In genomic region chr2:168790226-168790902, GRCh38 we compare ENCODE assay signal across 25 cellular contexts. TPM values are rescaled to one million over a fixed set of nuclear protein-coding genes. Genes with fewer than 3 reads are reported as not detected.
DNase-seq lines count a peak whose midpoint lies in the region; ATAC-seq and TF ChIP-seq lines count a peak whose summit lies in the region.
"Had no signal": no experiment of that assay in that cellular context is flagged by ENCODE, and none has a peak within 500 bp of the region (broad histone marks: within the 10 kb centered on the region; RNA-seq: fewer than 3 reads in every experiment).

No MANE protein-coding gene starts in this region.

- POLR2A ChIA-PET in Caco-2 (lab: Charles Lee), result no interaction called here

- TF ChIP-seq EP300 in gastroesophageal sphincter (IDR thresholded peaks at IDR 0.05), result no peak

- ATAC-seq in left cardiac atrium (peak; percentile 30 to 78), Right ventricle myocardium inferior (no peak), gastroesophageal sphincter (peak; percentile 36), right lobe of liver (peak; percentile 50 to 73 (median 71))
- ATAC-seq: GM12878, GM23338 had no signal

- TF ChIP-seq CTCF in gastroesophageal sphincter (IDR thresholded peaks at IDR 0.05) (no peak), right lobe of liver (IDR thresholded peaks at IDR 0.05) (no peak), Caco-2 (IDR thresholded peaks at IDR 0.05; ENCODE audit: insufficient read depth in 1 of 2, low read depth in 1 of 2, low read length in 1 of 2, severe bottlenecking in 1 of 2, unreplicated experiment in 1 of 2) (no peak)

- no peaks in the 10 kb centered on the region for H3K36me3 Mint-ChIP-seq in Caco-2 (ENCODE audit: insufficient read depth, unreplicated experiment)
- H3K36me3 Mint-ChIP-seq: IgD-negative memory B cell had no signal

- H3K4me3 Mint-ChIP-seq in Caco-2 (ENCODE audit: unreplicated experiment), result no peak overlapping the region
- H3K4me3 Mint-ChIP-seq: CD4-positive, CD25-positive, alpha-beta regulatory T cell; GM23338; H9; HFFc6; IgD-negative memory B cell had no signal

- H3K4me1 ChIP-seq in gastroesophageal sphincter (no peaks in the 10 kb centered on the region), right lobe of liver (no peaks in the 10 kb centered on the region), Caco-2 (no peaks in the 10 kb centered on the region)
- H3K4me1 ChIP-seq: BLaER1 had no signal

- no peaks in the 10 kb centered on the region for H3K36me3 ChIP-seq in gastroesophageal sphincter
- no peaks in the 10 kb centered on the region for H3K36me3 ChIP-seq in right lobe of liver
- H3K36me3 ChIP-seq in Caco-2 (ENCODE audit: control insufficient read depth, insufficient read depth, low read length), result no peaks in the 10 kb centered on the region
- H3K36me3 ChIP-seq: BLaER1 had no signal

- H3K27ac Mint-ChIP-seq in Caco-2 (ENCODE audit: unreplicated experiment), result no peak overlapping the region
- H3K27ac Mint-ChIP-seq: CD4-positive, CD25-positive, alpha-beta regulatory T cell; GM23338; H9; HFFc6; IgD-negative memory B cell had no signal

- H3K27ac ChIP-seq in gastroesophageal sphincter (no peak overlapping the region), right lobe of liver (no peak overlapping the region)
- H3K27ac ChIP-seq: BLaER1, PC-9 had no signal

- no peaks in the 10 kb centered on the region for H3K27me3 Mint-ChIP-seq in Caco-2 (ENCODE audit: insufficient read depth, unreplicated experiment)

- H3K4me3 ChIP-seq in gastroesophageal sphincter (no peak overlapping the region), right lobe of liver (no peak overlapping the region), Caco-2 (ENCODE audit: low read depth, low read length) (no peak overlapping the region)
- H3K4me3 ChIP-seq: BLaER1, GM12878, GM23338, PC-9 had no signal

- peaks cover 7% of the 10 kb centered on the region for H3K9me3 Mint-ChIP-seq in Caco-2 (ENCODE audit: unreplicated experiment)
- H3K9me3 Mint-ChIP-seq: GM23338, H9, HFFc6, IgD-negative memory B cell had no signal

- intact Hi-C loops in left cardiac atrium (cut with DNase I) (no loop called here), Right ventricle myocardium inferior (cut with DNase I) (no loop called here), right lobe of liver (cut with DNase I) (no loop called here), Caco-2 (cut with micrococcal nuclease; ENCODE audit: unreplicated experiment) (no loop called here)

- no peaks in the 10 kb centered on the region for H3K27me3 ChIP-seq in gastroesophageal sphincter
- H3K27me3 ChIP-seq in right lobe of liver, result no peaks in the 10 kb centered on the region
- H3K27me3 ChIP-seq in Caco-2 (replicated peaks; ENCODE audit: control insufficient read depth, insufficient read depth, low read length), result no peaks in the 10 kb centered on the region
- H3K27me3 ChIP-seq: BLaER1 had no signal

- peaks cover 10% of the 10 kb centered on the region for H3K4me1 Mint-ChIP-seq in Caco-2 (ENCODE audit: low read depth, unreplicated experiment)
- H3K4me1 Mint-ChIP-seq: IgD-negative memory B cell had no signal

- CTCF ChIA-PET in Caco-2 (lab: Charles Lee), result no interaction called here

- 80 to 81% methylated on average over 5 of the region's 5 CpGs for WGBS in gastroesophageal sphincter (ENCODE audit: low coverage in 1 of 2), 2 donors
- WGBS in right lobe of liver (ENCODE audit: insufficient coverage, low coverage, low lambda C conversion rate, missing lambda C conversion rate), result 52% methylated on average over 5 of the region's 5 CpGs

- no peak for DNase-seq in left cardiac atrium
- DNase-seq in Right ventricle myocardium inferior (ENCODE audit: missing footprints), result no peak
- DNase-seq in right lobe of liver, result no peak
- DNase-seq in Caco-2, result no peak
- DNase-seq in 8988T, result no peak
- no peak for DNase-seq in cerebellum (ENCODE audit: low spot score)
- DNase-seq: CD4-positive, CD25-positive, alpha-beta regulatory T cell; GDM1; H9; HFFc6; NCI-H1092; NCI-H1417 treated with DMSO at 0.1 percent for 48 hours; NCI-H1694 treated with DMSO at 0.1 percent for 48 hours; NCI-H2081; NCI-H2227 treated with DMSO at 0.1 percent for 48 hours; NCI-H526 treated with DMSO at 0.1 percent for 48 hours; PC-9; SHP77 had no signal

- TF ChIP-seq POLR2A in gastroesophageal sphincter (IDR thresholded peaks at IDR 0.05) (no peak), right lobe of liver (IDR thresholded peaks at IDR 0.05) (no peak)

- BruUV-seq in Caco-2 (replicated peaks; lab: Mats Ljungman, UMichigan), result no TSS peak

- no peaks in the 10 kb centered on the region for H3K9me3 ChIP-seq in gastroesophageal sphincter
- no peaks in the 10 kb centered on the region for H3K9me3 ChIP-seq in right lobe of liver
- no peaks in the 10 kb centered on the region for H3K9me3 ChIP-seq in Caco-2
- H3K9me3 ChIP-seq: BLaER1 had no signal

RNA-seq across cellular contexts. Expression of gene NOSTRIN, which starts 12.1 kb away (rescaled TPM):
- total RNA-seq in left cardiac atrium, result 10 to 100 TPM; 16.1 to 37.6 TPM
- 16.9 TPM for total RNA-seq in Right ventricle myocardium inferior
- 10 to 100 TPM; 12.5 to 22.5 (median 16.1) TPM for total RNA-seq in gastroesophageal sphincter
- 10 to 100 TPM in 1 of 6 experiments, 1 to 10 TPM in 5; 3.6 to 20.9 (median 9.0) TPM for total RNA-seq in right lobe of liver
- total RNA-seq in Caco-2 (2022), result 9.6 and 9.8 TPM in 2 replicates
- 8.7 TPM for total RNA-seq in cerebellum
- total RNA-seq: CD4-positive, CD25-positive, alpha-beta regulatory T cell; GM23338; H9; HFFc6; RPMI7951; SK-MEL-5 had no signal
